Comparison of ENCODE assay signal across 9 cellular contexts in the genomic region with DNA sequence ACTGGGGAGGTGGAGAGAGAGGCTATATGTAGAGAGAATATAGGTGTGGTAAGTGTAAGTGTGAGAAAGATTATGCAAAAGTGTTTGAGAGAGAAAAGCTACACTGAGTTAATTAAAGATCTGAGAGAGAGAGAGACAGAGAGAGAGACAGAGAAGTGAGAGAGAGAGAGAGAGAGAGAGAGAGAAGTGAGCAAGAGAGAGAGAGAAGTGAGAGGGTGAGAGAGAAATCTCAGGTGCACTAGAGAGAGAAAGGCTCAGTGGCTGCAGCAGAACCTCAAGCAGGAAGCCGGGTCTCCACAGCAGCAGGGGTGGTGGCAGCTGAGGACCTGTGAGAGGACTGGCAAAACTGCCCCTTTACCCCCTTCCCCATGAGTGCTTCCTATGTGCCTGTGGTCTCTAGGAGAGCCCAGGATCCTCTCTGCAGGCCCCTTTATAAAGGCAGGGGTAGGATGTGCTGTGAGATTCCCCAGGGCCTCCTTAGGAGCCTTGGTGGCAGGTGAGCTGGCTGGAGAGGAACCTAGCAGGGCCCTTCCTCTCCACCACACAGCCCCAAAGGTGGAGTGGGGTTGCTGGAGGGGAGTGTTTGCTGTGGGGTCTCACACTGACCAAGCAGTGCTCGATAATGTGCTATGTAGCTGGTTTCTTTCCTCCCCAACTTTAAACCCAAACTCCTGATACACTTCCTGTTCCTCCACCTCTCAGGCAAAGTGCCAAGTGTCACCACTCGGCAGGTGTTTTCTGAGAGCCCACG. TPM values are rescaled to one million over a fixed set of nuclear protein-coding genes. Genes with fewer than 3 reads are reported as not detected.
DNase-seq lines count a peak whose midpoint lies in the region; ATAC-seq lines count a peak whose summit lies in the region.
"Had no signal": no experiment of that assay in that cellular context is flagged by ENCODE, and none has a peak within 500 bp of the region (broad histone marks: within the 10 kb centered on the region; RNA-seq: fewer than 3 reads in every experiment).

No MANE protein-coding gene starts in this region.

- no peaks in the 10 kb centered on the region for H3K36me3 Mint-ChIP-seq in activated T-helper 1 cell treated with anti-CD3 and anti-CD28 coated beads, Interleukin-12 subunit alpha, Interleukin-12 subunit beta, Interleukin-2, Interleukin-4 antibody, amounts not matched to agents 30 ng/mL and 10 ng/mL and 1 ng/mL, durations not matched to agents 14 hours and 24 hours and 36 hours (ENCODE audit: low read depth)

- peak overlapping the region; percentile 30 for H3K4me3 Mint-ChIP-seq in activated T-helper 1 cell treated with anti-CD3 and anti-CD28 coated beads, Interleukin-12 subunit alpha, Interleukin-12 subunit beta, Interleukin-2, Interleukin-4 antibody, amounts not matched to agents 30 ng/mL and 10 ng/mL and 1 ng/mL, durations not matched to agents 14 hours and 24 hours and 36 hours

- intact Hi-C loops in activated T-helper 1 cell treated with anti-CD3 and anti-CD28 coated beads, Interleukin-12 subunit alpha, Interleukin-12 subunit beta, Interleukin-2, Interleukin-4 antibody, amounts not matched to agents 30 ng/mL and 10 ng/mL and 1 ng/mL, durations not matched to agents 14 hours and 24 hours and 36 hours (cut with micrococcal nuclease) = no loop called here

- H3K27me3 Mint-ChIP-seq in activated T-helper 1 cell treated with anti-CD3 and anti-CD28 coated beads, Interleukin-12 subunit alpha, Interleukin-12 subunit beta, Interleukin-2, Interleukin-4 antibody, amounts not matched to agents 30 ng/mL and 10 ng/mL and 1 ng/mL, durations not matched to agents 14 hours and 24 hours and 36 hours (ENCODE audit: insufficient read depth) = no peaks in the 10 kb centered on the region

- H3K9me3 Mint-ChIP-seq in activated T-helper 1 cell treated with anti-CD3 and anti-CD28 coated beads, Interleukin-12 subunit alpha, Interleukin-12 subunit beta, Interleukin-2, Interleukin-4 antibody, amounts not matched to agents 30 ng/mL and 10 ng/mL and 1 ng/mL, durations not matched to agents 14 hours and 24 hours and 36 hours = no peaks in the 10 kb centered on the region

- DNase-seq in activated T-helper 1 cell treated with anti-CD3 and anti-CD28 coated beads, Interleukin-12 subunit alpha, Interleukin-12 subunit beta, Interleukin-2, Interleukin-4 antibody, amounts not matched to agents 30 ng/mL and 10 ng/mL and 1 ng/mL, durations not matched to agents 14 hours and 24 hours and 36 hours (ENCODE audit: low spot score) = peak; percentile 8
- peak; percentile 26 for DNase-seq in stimulated activated CD4-positive, alpha-beta T cell treated with anti-CD3 and anti-CD28 coated beads, Interleukin-4, amount 100 ng/mL, for 24 hours
- DNase-seq in NCI-H2081 (lab: John Stamatoyannopoulos, UW) = no peak
- DNase-seq in NCI-H146 treated with DMSO at 0.1 percent for 48 hours (lab: John Stamatoyannopoulos, UW; ENCODE audit: unreplicated experiment) = no peak
- no peak for DNase-seq in NOMO-1 treated with dmso at 0.1 percent for 144 hours (lab: John Stamatoyannopoulos, UW; ENCODE audit: unreplicated experiment)
- no peak for DNase-seq in NCI-H526 treated with DMSO at 0.1 percent for 48 hours (lab: John Stamatoyannopoulos, UW)

- H3K4me1 Mint-ChIP-seq in activated T-helper 1 cell treated with anti-CD3 and anti-CD28 coated beads, Interleukin-12 subunit alpha, Interleukin-12 subunit beta, Interleukin-2, Interleukin-4 antibody, amounts not matched to agents 30 ng/mL and 10 ng/mL and 1 ng/mL, durations not matched to agents 14 hours and 24 hours and 36 hours (ENCODE audit: low read depth) = peaks cover 13% of the 10 kb centered on the region

- ATAC-seq in GM19351 (IDR thresholded peaks at IDR 0.05; ENCODE audit: unreplicated experiment) = peak; percentile 86
- peak; percentile 36 for ATAC-seq in HG03442 (IDR thresholded peaks at IDR 0.05; ENCODE audit: unreplicated experiment)
- ATAC-seq: HCT116 had no signal

- peak overlapping the region; percentile 75 for H3K27ac Mint-ChIP-seq in activated T-helper 1 cell treated with anti-CD3 and anti-CD28 coated beads, Interleukin-12 subunit alpha, Interleukin-12 subunit beta, Interleukin-2, Interleukin-4 antibody, amounts not matched to agents 30 ng/mL and 10 ng/mL and 1 ng/mL, durations not matched to agents 14 hours and 24 hours and 36 hours

RNA-seq across cellular contexts. Expression of a gene that starts 52.6 kb away (rescaled TPM):
- 0.47 and 0.71 TPM in 2 replicates for total RNA-seq in activated T-helper 1 cell treated with anti-CD3 and anti-CD28 coated beads, Interleukin-12 subunit alpha, Interleukin-12 subunit beta, Interleukin-2, Interleukin-4 antibody, amounts not matched to agents 30 ng/mL and 10 ng/mL and 1 ng/mL, durations not matched to agents 14 hours and 24 hours and 36 hours

Comparison
In these comparisons a context has a peak if more than half of its experiments do, and no peak if none do; other contexts are left out.
1. DNase-seq: peak in activated T-helper 1 cell treated with anti-CD3 and anti-CD28 coated beads, Interleukin-12 subunit alpha, Interleukin-12 subunit beta, Interleukin-2, Interleukin-4 antibody, amounts not matched to agents 30 ng/mL and 10 ng/mL and 1 ng/mL, durations not matched to agents 14 hours and 24 hours and 36 hours (single experiment) and stimulated activated CD4-positive, alpha-beta T cell treated with anti-CD3 and anti-CD28 coated beads, Interleukin-4, amount 100 ng/mL, for 24 hours (single experiment); none in NCI-H2081 (0 of 2), NCI-H146 treated with DMSO at 0.1 percent for 48 hours (single experiment), NOMO-1 treated with dmso at 0.1 percent for 144 hours (single experiment) and NCI-H526 treated with DMSO at 0.1 percent for 48 hours (single experiment).